In genomic region chr2:174607989-174608865, GRCh38 we compare ENCODE assay signal across 8 cellular contexts. TPM values are rescaled to one million over a fixed set of nuclear protein-coding genes. Genes with fewer than 3 reads are reported as not detected.
DNase-seq lines count a peak whose midpoint lies in the region; ATAC-seq, FAIRE-seq and TF ChIP-seq lines count a peak whose summit lies in the region.

No MANE protein-coding gene starts in this region.

- POLR2A ChIA-PET in activated naive CD8-positive, alpha-beta T cell treated with anti-CD3 and anti-CD28 coated beads, Interleukin-2, amount 10 ng/mL, durations not matched to agents 7 days and 5 days (lab: Charles Lee): interaction anchor here (1.6 to 6.0 kb wide), 4 partner anchors 10 to 75 kb away, joined by 4 to 55 read pairs (median 22); partner anchors contain the start of gene WIPF1
- POLR2A ChIA-PET in PC-9 (lab: Charles Lee; ENCODE audit: unreplicated experiment): no interaction called here

- H3K79me2 ChIP-seq in DND-41 (ENCODE audit: insufficient read depth, low read length) (peaks cover 93% of the 10 kb centered on the region), PC-9 (ENCODE audit: low read depth) (no peaks in the 10 kb centered on the region)

- no peak for TF ChIP-seq CTCF in DND-41 (IDR thresholded peaks at IDR 0.05; ENCODE audit: borderline replicate concordance, extremely low read depth, low read length, poor library complexity, severe bottlenecking)
- TF ChIP-seq CTCF in PC-9 (conservative IDR thresholded peaks at IDR 0.05): no peak
- TF ChIP-seq CTCF in testis (IDR thresholded peaks at IDR 0.05): no peak
- no peak for TF ChIP-seq CTCF in D721Med (IDR thresholded peaks at IDR 0.05; ENCODE audit: insufficient read depth, missing control alignments)

- no peaks in the 10 kb centered on the region for H3K27me3 Mint-ChIP-seq in activated naive CD8-positive, alpha-beta T cell treated with anti-CD3 and anti-CD28 coated beads, Interleukin-2, amount 10 ng/mL, durations not matched to agents 7 days and 5 days

- no peaks in the 10 kb centered on the region for H3K27me3 ChIP-seq in DND-41 (ENCODE audit: insufficient read depth, low read length, poor library complexity)
- no peaks in the 10 kb centered on the region for H3K27me3 ChIP-seq in PC-9 (ENCODE audit: insufficient read depth, low read depth)
- H3K27me3 ChIP-seq in testis: no peaks in the 10 kb centered on the region

- ATAC-seq in DND-41 (ENCODE audit: insufficient read depth, low read depth): no peak
- peak; percentile 78 for ATAC-seq in GM19452 (IDR thresholded peaks at IDR 0.05; ENCODE audit: unreplicated experiment)
- peak; percentile 71 for ATAC-seq in HG03342 (IDR thresholded peaks at IDR 0.05; ENCODE audit: unreplicated experiment)
- ATAC-seq in activated naive CD8-positive, alpha-beta T cell treated with anti-CD3 and anti-CD28 coated beads, Interleukin-2, amount 10 ng/mL, durations not matched to agents 7 days and 5 days (ENCODE audit: low read depth): peak; percentile 59

- peak overlapping the region; percentile 87 for H3K27ac Mint-ChIP-seq in activated naive CD8-positive, alpha-beta T cell treated with anti-CD3 and anti-CD28 coated beads, Interleukin-2, amount 10 ng/mL, durations not matched to agents 7 days and 5 days

- no peak for FAIRE-seq in D721Med (lab: Jason Lieb, UNC)

- no peaks in the 10 kb centered on the region for H3K9me2 ChIP-seq in PC-9 (ENCODE audit: insufficient read depth)

- H3F3A ChIP-seq in PC-9 (ENCODE audit: insufficient read depth, low read depth): no peaks in the 10 kb centered on the region

- H3K4me3 ChIP-seq in DND-41 (ENCODE audit: low read depth in 1 of 2, low read length in 2 of 2) (no peak overlapping the region), PC-9 (no peak overlapping the region), testis (no peak overlapping the region)

- 75 to 76% methylated on average over 5 of the region's 5 CpGs for WGBS in testis, 2 donors

- no peak for TF ChIP-seq POLR2A in testis (IDR thresholded peaks at IDR 0.05)

- no peak overlapping the region for H3K4me2 ChIP-seq in DND-41 (ENCODE audit: insufficient read depth, low read length)
- H3K4me2 ChIP-seq in PC-9: no peak overlapping the region

- CTCF ChIA-PET in PC-9 (lab: Charles Lee): no interaction called here

- H4K20me1 ChIP-seq in DND-41 (ENCODE audit: insufficient read depth, low read length) (no peaks in the 10 kb centered on the region), PC-9 (ENCODE audit: insufficient read depth) (no peaks in the 10 kb centered on the region)

- DNase-seq in DND-41 (no peak), PC-9 (no peak), GF-D8 (lab: John Stamatoyannopoulos, UW) (no peak), testis (no peak), D721Med (ENCODE audit: insufficient read length, low spot score) (no peak)
- DNase-seq in activated naive CD8-positive, alpha-beta T cell treated with anti-CD3 and anti-CD28 coated beads, Interleukin-2, amount 10 ng/mL, durations not matched to agents 7 days and 5 days: no peak

- peak overlapping the region; percentile 56 for H3K4me3 Mint-ChIP-seq in activated naive CD8-positive, alpha-beta T cell treated with anti-CD3 and anti-CD28 coated beads, Interleukin-2, amount 10 ng/mL, durations not matched to agents 7 days and 5 days

- intact Hi-C loops in PC-9 (cut with micrococcal nuclease; ENCODE audit: unreplicated experiment) (no loop called here), testis (cut with DNase I; ENCODE audit: low total_unique reads) (no loop called here)

- no peaks in the 10 kb centered on the region for H3K9me3 Mint-ChIP-seq in activated naive CD8-positive, alpha-beta T cell treated with anti-CD3 and anti-CD28 coated beads, Interleukin-2, amount 10 ng/mL, durations not matched to agents 7 days and 5 days

- H3K27ac ChIP-seq in DND-41 (ENCODE audit: low read length): peak overlapping the region; percentile 46; the same call in 1 of the 2 replicates
- H3K27ac ChIP-seq in PC-9: no peak overlapping the region
- no peak overlapping the region for H3K27ac ChIP-seq in testis

- peaks cover 25% of the 10 kb centered on the region for H3K36me3 ChIP-seq in DND-41 (ENCODE audit: insufficient read depth, low read length)
- no peaks in the 10 kb centered on the region for H3K36me3 ChIP-seq in PC-9 (ENCODE audit: low read depth)
- H3K36me3 ChIP-seq in testis (ENCODE audit: low read depth, missing control alignments): no peaks in the 10 kb centered on the region

- H3K4me1 ChIP-seq in DND-41 (ENCODE audit: insufficient read depth, low read length) (0 out of 2 replicates have a peak, but pooled peaks cover 2% of the 10 kb centered on the region), PC-9 (replicated peaks; ENCODE audit: insufficient read depth) (peaks cover 2% of the 10 kb centered on the region), testis (no peaks in the 10 kb centered on the region)

- no peak overlapping the region for H3K9ac ChIP-seq in DND-41 (ENCODE audit: low read depth, low read length)

- H3K36me3 Mint-ChIP-seq in activated naive CD8-positive, alpha-beta T cell treated with anti-CD3 and anti-CD28 coated beads, Interleukin-2, amount 10 ng/mL, durations not matched to agents 7 days and 5 days: peaks cover 25% of the 10 kb centered on the region

- peaks cover 80% of the 10 kb centered on the region for H3K4me1 Mint-ChIP-seq in activated naive CD8-positive, alpha-beta T cell treated with anti-CD3 and anti-CD28 coated beads, Interleukin-2, amount 10 ng/mL, durations not matched to agents 7 days and 5 days

- H2AFZ ChIP-seq in DND-41 (ENCODE audit: low read depth, low read length) (no peak overlapping the region), PC-9 (no peak overlapping the region)

- H3K9me3 ChIP-seq in DND-41 (ENCODE audit: insufficient read depth, low read length, severe bottlenecking) (no peaks in the 10 kb centered on the region), PC-9 (ENCODE audit: insufficient read depth, low read depth) (no peaks in the 10 kb centered on the region), testis (no peaks in the 10 kb centered on the region)

- BruUV-seq in PC-9 (replicated peaks; lab: Mats Ljungman, UMichigan): no TSS peak

RNA-seq across cellular contexts. Expression of gene WIPF1, which starts 10.6 kb away (rescaled TPM):
- 100 to 1,000 TPM; 446 to 480 TPM for total RNA-seq in activated naive CD8-positive, alpha-beta T cell treated with anti-CD3 and anti-CD28 coated beads, Interleukin-2, amount 10 ng/mL, durations not matched to agents 7 days and 5 days
- total RNA-seq in PC-9 (2021) (0.46 and 1.3 TPM in 2 replicates), testis (10 to 100 TPM in 1 of 2 donors, 1 to 10 TPM in 1; 8.5 to 11.1 TPM)
- polyA plus RNA-seq in testis (ENCODE audit: insufficient read depth, low read depth, low replicate concordance): 16.9 TPM

Comparison
In these comparisons a context has a peak if more than half of its experiments do, and no peak if none do; other contexts are left out.
1. RNA of gene WIPF1, which starts 10.6 kb away (total RNA-seq): 446 to 480 TPM in activated naive CD8-positive, alpha-beta T cell treated with anti-CD3 and anti-CD28 coated beads, Interleukin-2, amount 10 ng/mL, durations not matched to agents 7 days and 5 days; 8.5 to 11.1 TPM in testis and 0.46 to 1.3 TPM in PC-9; every median in the first group is over 10 times any median in the second.